8 cellular contexts compared by ENCODE assay signal in the genomic region with DNA sequence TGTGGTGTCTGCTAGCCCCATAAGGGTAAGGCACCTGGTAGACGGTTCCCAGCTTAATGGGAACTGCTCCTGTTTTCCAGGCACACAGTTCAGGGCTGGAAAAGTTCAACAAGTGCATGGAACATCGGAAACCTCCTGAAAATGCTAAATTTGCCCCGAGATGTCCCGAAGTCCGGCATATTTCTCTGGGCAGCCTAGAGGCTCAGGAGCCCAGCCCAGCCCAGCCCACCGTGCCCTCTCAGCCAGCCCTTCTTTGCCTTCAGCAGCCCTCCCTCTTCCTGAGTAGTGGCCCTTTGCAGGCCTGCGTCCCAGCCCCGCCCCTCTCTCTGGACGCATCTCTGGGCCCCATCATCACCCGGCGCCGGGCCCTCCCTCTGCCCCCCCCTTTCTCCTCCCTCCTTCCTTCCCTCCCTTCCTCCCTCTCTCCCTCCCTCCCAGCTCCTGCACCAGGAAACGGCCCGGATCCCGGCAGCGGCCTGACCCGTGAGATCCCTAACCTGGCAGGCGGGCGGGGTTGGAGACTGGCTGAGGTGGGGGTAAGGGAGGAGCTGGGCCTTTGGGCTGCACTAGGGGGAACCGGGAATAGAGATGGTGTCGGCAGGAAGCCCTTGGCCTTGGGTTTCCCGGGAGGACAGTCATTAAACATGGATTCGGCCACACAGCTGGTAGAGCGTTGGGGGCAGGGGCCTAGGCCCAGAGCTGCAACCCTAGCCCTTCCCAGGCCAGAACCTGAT. TPM values are rescaled to one million over a fixed set of nuclear protein-coding genes. Genes with fewer than 3 reads are reported as not detected.
DNase-seq lines count a peak whose midpoint lies in the region; ATAC-seq and TF ChIP-seq lines count a peak whose summit lies in the region.

A gene with protein sequence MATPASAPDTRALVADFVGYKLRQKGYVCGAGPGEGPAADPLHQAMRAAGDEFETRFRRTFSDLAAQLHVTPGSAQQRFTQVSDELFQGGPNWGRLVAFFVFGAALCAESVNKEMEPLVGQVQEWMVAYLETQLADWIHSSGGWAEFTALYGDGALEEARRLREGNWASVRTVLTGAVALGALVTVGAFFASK (plus strand): TSS at position 422 of the 734 bp plus-strand sequence. CDS start 935 bp downstream, outside the sequence.

- H3K4me1 ChIP-seq in Karpas-422 (ENCODE audit: low read length) (peaks cover 37% of the 10 kb centered on the region), Panc1 (ENCODE audit: control insufficient read depth, insufficient read depth, low read length) (peaks cover 19% of the 10 kb centered on the region), colonic mucosa (peaks cover 17% of the 10 kb centered on the region)

- peak within 1 kb of the TSS; percentile 59 for H3K27ac ChIP-seq in Karpas-422 (ENCODE audit: low read length)
- H3K27ac ChIP-seq in Panc1 (ENCODE audit: low read length), result peak within 1 kb of the TSS; percentile 97
- H3K27ac ChIP-seq in colonic mucosa, result peak within 1 kb of the TSS; percentile 91

- H2AFZ ChIP-seq in Karpas-422 (ENCODE audit: low read length), result peak within 1 kb of the TSS; percentile 69; the same call in 1 of the 2 replicates

- POLR2A ChIA-PET in Panc1 (lab: Charles Lee), result interaction anchor here (0.6 to 1.2 kb wide), 3 partner anchors 10 to 76 kb away, joined by 3 to 6 read pairs (median 5); no protein-coding TSS in a partner anchor

- peak within 1 kb of the TSS; percentile 98 for H3K9ac ChIP-seq in Karpas-422 (ENCODE audit: low read length)
- H3K9ac ChIP-seq in colonic mucosa (ENCODE audit: low read depth in 2 of 2, low read length in 2 of 2), result peak within 1 kb of the TSS; percentile 89 to 99

- BruUV-seq in Panc1 (replicated peaks; lab: Mats Ljungman, UMichigan), result no TSS peak

- in situ Hi-C loops in Panc1 (cut with HindIII; ENCODE audit: low pct_unique_long_range_greater_than_20kb, low sequenced_read_pairs), result no loop called here

- no peaks in the 10 kb centered on the region for H3K9me2 ChIP-seq in Karpas-422 (replicated peaks; ENCODE audit: insufficient read depth, low read length)

- H3K27ac Mint-ChIP-seq in activated T-cell treated with anti-CD3 and anti-CD28 coated beads, Interleukin-2, amount 50 U/mL, for 72 hours, result no peak within 1 kb of the TSS
- peak within 1 kb of the TSS; percentile 74 for H3K27ac Mint-ChIP-seq in stimulated activated effector memory CD8-positive, alpha-beta T cell treated with anti-CD3 and anti-CD28 coated beads, Interleukin-12 subunit alpha, Interleukin-12 subunit beta, amount 100 ng/mL, for 72 hours

- H3K9me3 Mint-ChIP-seq in activated T-cell treated with anti-CD3 and anti-CD28 coated beads, Interleukin-2, amount 50 U/mL, for 72 hours, result no peaks in the 10 kb centered on the region
- H3K9me3 Mint-ChIP-seq in stimulated activated effector memory CD8-positive, alpha-beta T cell treated with anti-CD3 and anti-CD28 coated beads, Interleukin-12 subunit alpha, Interleukin-12 subunit beta, amount 100 ng/mL, for 72 hours, result no peaks in the 10 kb centered on the region

- CTCF ChIA-PET in Panc1 (lab: Charles Lee), result interaction anchor here (0.6 to 1.2 kb wide), 3 partner anchors 54 to 1103 kb away, joined by 3 to 4 read pairs (median 3); no protein-coding TSS in a partner anchor

- H3K27me3 ChIP-seq in Karpas-422 (ENCODE audit: low read length) (no peaks in the 10 kb centered on the region), Panc1 (ENCODE audit: control insufficient read depth, insufficient read depth, low read length) (no peaks in the 10 kb centered on the region), colonic mucosa (no peaks in the 10 kb centered on the region)

- no peaks in the 10 kb centered on the region for H4K20me1 ChIP-seq in Karpas-422 (ENCODE audit: insufficient read depth, low read depth, low read length)

- peak in 1 of 2 donors; percentile 26 for DNase-seq in activated T-cell treated with anti-CD3 and anti-CD28 coated beads, Interleukin-2, amount 50 U/mL, for 72 hours
- DNase-seq in activated T-cell treated with anti-CD3 and anti-CD28 coated beads, Interleukin-2, amount 50 U/mL, for 1 hour, result no peak
- peak; percentile 95 for DNase-seq in Karpas-422
- DNase-seq in Panc1 (ENCODE audit: low read depth, low spot score), result no peak
- peak; percentile 96 for DNase-seq in colonic mucosa
- peak; percentile 85 for DNase-seq in kidney glomerular epithelial cell (lab: John Stamatoyannopoulos, UW)
- DNase-seq in stimulated activated effector memory CD8-positive, alpha-beta T cell treated with anti-CD3 and anti-CD28 coated beads, Interleukin-12 subunit alpha, Interleukin-12 subunit beta, amount 100 ng/mL, for 72 hours (ENCODE audit: low spot score in 2 of 2), result no peak

- peak within 1 kb of the TSS; percentile 95 for H3K4me2 ChIP-seq in Karpas-422 (ENCODE audit: low read depth, low read length, poor library complexity, severe bottlenecking)

- peaks cover 24% of the 10 kb centered on the region for H3K4me1 Mint-ChIP-seq in activated T-cell treated with anti-CD3 and anti-CD28 coated beads, Interleukin-2, amount 50 U/mL, for 72 hours (ENCODE audit: low read depth)
- peaks cover 27% of the 10 kb centered on the region for H3K4me1 Mint-ChIP-seq in stimulated activated effector memory CD8-positive, alpha-beta T cell treated with anti-CD3 and anti-CD28 coated beads, Interleukin-12 subunit alpha, Interleukin-12 subunit beta, amount 100 ng/mL, for 72 hours

- peaks cover 54% of the 10 kb centered on the region for H3K79me2 ChIP-seq in Karpas-422 (ENCODE audit: low read length)

- H3K27me3 Mint-ChIP-seq in activated T-cell treated with anti-CD3 and anti-CD28 coated beads, Interleukin-2, amount 50 U/mL, for 72 hours (ENCODE audit: low read depth), result peaks cover 29% of the 10 kb centered on the region

- H3K9me3 ChIP-seq in Karpas-422 (ENCODE audit: low read length), result no peaks in the 10 kb centered on the region
- no peaks in the 10 kb centered on the region for H3K9me3 ChIP-seq in Panc1 (ENCODE audit: control insufficient read depth, insufficient read depth, low read depth, low read length)
- no peaks in the 10 kb centered on the region for H3K9me3 ChIP-seq in colonic mucosa

- H3K4me3 ChIP-seq in Karpas-422 (ENCODE audit: low read length) (peak within 1 kb of the TSS; percentile 97), Panc1 (ENCODE audit: low read depth in 2 of 2, low read length in 2 of 2) (peak within 1 kb of the TSS; percentile 90 to 95), colonic mucosa (peak within 1 kb of the TSS; percentile 70)

- H3K4me3 Mint-ChIP-seq in activated T-cell treated with anti-CD3 and anti-CD28 coated beads, Interleukin-2, amount 50 U/mL, for 72 hours, result peak within 1 kb of the TSS; percentile 40 to 68
- peak within 1 kb of the TSS; percentile 58 for H3K4me3 Mint-ChIP-seq in stimulated activated effector memory CD8-positive, alpha-beta T cell treated with anti-CD3 and anti-CD28 coated beads, Interleukin-12 subunit alpha, Interleukin-12 subunit beta, amount 100 ng/mL, for 72 hours

- intact Hi-C loops in Panc1 (cut with micrococcal nuclease; ENCODE audit: unreplicated experiment) (no loop called here), colonic mucosa (cut with DNase I) (no loop called here)

- TF ChIP-seq CTCF in Panc1 (IDR thresholded peaks at IDR 0.05) (no peak), colonic mucosa (IDR thresholded peaks at IDR 0.05) (no peak)

- ATAC-seq in activated T-cell treated with anti-CD3 and anti-CD28 coated beads, Interleukin-2, amount 50 U/mL, for 72 hours (replicated peaks in 1 of 2), result no peak
- ATAC-seq in Panc1 (peak; percentile 77), GM19035 (IDR thresholded peaks at IDR 0.05; ENCODE audit: unreplicated experiment) (no peak)
- ATAC-seq in stimulated activated effector memory CD8-positive, alpha-beta T cell treated with anti-CD3 and anti-CD28 coated beads, Interleukin-12 subunit alpha, Interleukin-12 subunit beta, amount 100 ng/mL, for 72 hours, result no peak

- peaks cover 0 to 1% of the 10 kb centered on the region in 2 donors for H3K36me3 Mint-ChIP-seq in activated T-cell treated with anti-CD3 and anti-CD28 coated beads, Interleukin-2, amount 50 U/mL, for 72 hours (ENCODE audit: insufficient read depth in 2 of 2)
- peaks cover 7% of the 10 kb centered on the region for H3K36me3 Mint-ChIP-seq in stimulated activated effector memory CD8-positive, alpha-beta T cell treated with anti-CD3 and anti-CD28 coated beads, Interleukin-12 subunit alpha, Interleukin-12 subunit beta, amount 100 ng/mL, for 72 hours

- H3K36me3 ChIP-seq in Karpas-422 (ENCODE audit: insufficient read depth, low read length) (peaks cover 9% of the 10 kb centered on the region; the same call in 1 of the 2 replicates), Panc1 (ENCODE audit: control insufficient read depth, insufficient read depth, low read length) (peaks cover 5% of the 10 kb centered on the region; the same call in 1 of the 2 replicates), colonic mucosa (no peaks in the 10 kb centered on the region)

RNA-seq across cellular contexts. Expression of the gene that starts here (rescaled TPM):
- 1 to 10 TPM; 2.7 to 3.2 TPM for total RNA-seq in activated T-cell treated with anti-CD3 and anti-CD28 coated beads, Interleukin-2, amount 50 U/mL, for 72 hours
- total RNA-seq in Karpas-422 (2014; rRNA removed; shearing (Covaris generic); ENCODE audit: low replicate concordance), result 15.1 and 18.3 TPM in 2 replicates
- total RNA-seq in Panc1 (2021; ENCODE audit: unreplicated experiment), result 18.9 TPM
- polyA plus RNA-seq in Panc1 (2012; ENCODE audit: insufficient read length), result 27.7 TPM
- total RNA-seq in colonic mucosa, result 10 to 100 TPM; 26.2 to 42.7 TPM

Comparison
In these comparisons a context has a peak if more than half of its experiments do, and no peak if none do; other contexts are left out.
1. DNase-seq: peak in Karpas-422 (single experiment), colonic mucosa (single experiment) and kidney glomerular epithelial cell (single experiment); none in activated T-cell treated with anti-CD3 and anti-CD28 coated beads, Interleukin-2, amount 50 U/mL, for 1 hour (single experiment), Panc1 (single experiment) and stimulated activated effector memory CD8-positive, alpha-beta T cell treated with anti-CD3 and anti-CD28 coated beads, Interleukin-12 subunit alpha, Interleukin-12 subunit beta, amount 100 ng/mL, for 72 hours (0 of 2).
2. Peak in every context shown above with its lines, with median percentiles within 50 percentile points of each other: H3K27ac ChIP-seq and H3K4me3 ChIP-seq.